In the genomic region with DNA sequence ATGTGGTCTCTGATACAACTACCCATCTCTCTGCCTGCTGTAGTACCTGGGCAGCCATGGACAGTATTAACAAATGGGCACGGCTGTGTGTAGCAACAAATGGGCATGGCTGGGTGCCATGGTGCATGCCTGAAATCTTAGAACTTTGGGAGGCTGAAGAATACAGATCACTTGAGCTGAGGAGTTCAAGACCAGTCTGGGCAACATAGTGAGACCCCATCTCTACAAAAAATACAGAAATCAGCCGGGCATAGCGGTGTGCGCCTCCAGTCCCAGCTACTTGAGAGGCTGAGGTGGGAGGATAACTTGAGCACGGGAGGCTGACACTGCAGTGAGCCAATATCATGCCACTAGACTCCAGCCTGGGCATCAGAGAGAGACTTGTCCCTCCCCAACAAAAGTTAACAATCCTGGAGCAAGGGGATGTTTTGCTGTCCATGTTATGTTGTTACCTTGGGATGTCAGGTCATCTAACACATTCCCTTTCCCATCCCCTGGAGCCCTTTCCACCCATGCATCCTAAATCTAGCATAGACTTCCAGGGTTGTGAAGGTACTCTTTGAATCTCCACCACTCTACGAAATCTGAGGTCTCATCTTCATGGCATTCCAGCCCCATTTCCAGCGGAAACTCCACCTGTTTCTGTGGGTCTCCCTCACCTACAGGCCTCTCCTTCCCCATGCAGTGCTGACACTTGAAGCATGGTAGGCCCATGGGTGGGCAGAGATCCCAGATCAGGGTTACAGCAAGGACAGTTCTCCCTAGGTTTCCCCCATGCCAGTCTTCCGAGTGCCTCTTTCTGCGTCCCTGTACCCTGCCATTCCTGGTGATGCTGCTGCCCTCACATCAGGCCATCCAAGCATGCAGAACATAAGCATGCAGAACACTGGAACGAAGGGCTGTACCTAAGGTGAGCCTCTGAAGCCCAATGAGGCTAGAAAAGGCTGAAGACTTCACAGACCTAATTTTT, we compare ENCODE assay signal across 1 cellular context.
TF ChIP-seq lines count a peak whose summit lies in the region.

No MANE protein-coding gene starts in this region.

TF ChIP-seq in K562, 482 proteins besides CTCF, POLR2A, EP300 and RAD21 (continued from another document and continues in another):
- TF ChIP-seq, protein P1, sequence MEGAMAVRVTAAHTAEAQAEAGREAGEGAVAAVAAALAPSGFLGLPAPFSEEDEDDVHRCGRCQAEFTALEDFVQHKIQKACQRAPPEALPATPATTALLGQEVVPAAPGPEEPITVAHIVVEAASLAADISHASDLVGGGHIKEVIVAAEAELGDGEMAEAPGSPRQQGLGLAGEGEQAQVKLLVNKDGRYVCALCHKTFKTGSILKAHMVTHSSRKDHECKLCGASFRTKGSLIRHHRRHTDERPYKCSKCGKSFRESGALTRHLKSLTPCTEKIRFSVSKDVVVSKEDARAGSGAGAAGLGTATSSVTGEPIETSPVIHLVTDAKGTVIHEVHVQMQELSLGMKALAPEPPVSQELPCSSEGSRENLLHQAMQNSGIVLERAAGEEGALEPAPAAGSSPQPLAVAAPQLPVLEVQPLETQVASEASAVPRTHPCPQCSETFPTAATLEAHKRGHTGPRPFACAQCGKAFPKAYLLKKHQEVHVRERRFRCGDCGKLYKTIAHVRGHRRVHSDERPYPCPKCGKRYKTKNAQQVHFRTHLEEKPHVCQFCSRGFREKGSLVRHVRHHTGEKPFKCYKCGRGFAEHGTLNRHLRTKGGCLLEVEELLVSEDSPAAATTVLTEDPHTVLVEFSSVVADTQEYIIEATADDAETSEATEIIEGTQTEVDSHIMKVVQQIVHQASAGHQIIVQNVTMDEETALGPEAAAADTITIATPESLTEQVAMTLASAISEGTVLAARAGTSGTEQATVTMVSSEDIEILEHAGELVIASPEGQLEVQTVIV (CRISPR knock-in tag; IDR thresholded peaks at IDR 0.05; ENCODE audit: borderline replicate concordance) = 0 out of 2 replicates have a peak, but pooled peaks have one; percentile 30
- TF ChIP-seq ZNF695 (CRISPR knock-in tag; IDR thresholded peaks at IDR 0.05) = peak; percentile 88
- no peak for TF ChIP-seq TFAM (CRISPR knock-in tag; conservative IDR thresholded peaks at IDR 0.05)
- no peak for TF ChIP-seq HDAC6 (IDR thresholded peaks at IDR 0.05; ENCODE audit: low read depth, low read length)
- TF ChIP-seq STAG1 (CRISPR knock-in tag; IDR thresholded peaks at IDR 0.05; ENCODE audit: borderline replicate concordance) = no peak
- TF ChIP-seq LARP7 (IDR thresholded peaks at IDR 0.05) = no peak
- TF ChIP-seq, protein P2, sequence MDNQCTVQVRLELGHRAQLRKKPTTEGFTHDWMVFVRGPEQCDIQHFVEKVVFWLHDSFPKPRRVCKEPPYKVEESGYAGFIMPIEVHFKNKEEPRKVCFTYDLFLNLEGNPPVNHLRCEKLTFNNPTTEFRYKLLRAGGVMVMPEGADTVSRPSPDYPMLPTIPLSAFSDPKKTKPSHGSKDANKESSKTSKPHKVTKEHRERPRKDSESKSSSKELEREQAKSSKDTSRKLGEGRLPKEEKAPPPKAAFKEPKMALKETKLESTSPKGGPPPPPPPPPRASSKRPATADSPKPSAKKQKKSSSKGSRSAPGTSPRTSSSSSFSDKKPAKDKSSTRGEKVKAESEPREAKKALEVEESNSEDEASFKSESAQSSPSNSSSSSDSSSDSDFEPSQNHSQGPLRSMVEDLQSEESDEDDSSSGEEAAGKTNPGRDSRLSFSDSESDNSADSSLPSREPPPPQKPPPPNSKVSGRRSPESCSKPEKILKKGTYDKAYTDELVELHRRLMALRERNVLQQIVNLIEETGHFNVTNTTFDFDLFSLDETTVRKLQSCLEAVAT (IDR thresholded peaks at IDR 0.05) = no peak
- TF ChIP-seq MAFF (IDR thresholded peaks at IDR 0.05; ENCODE audit: low read length) = no peak
- TF ChIP-seq, protein P3, sequence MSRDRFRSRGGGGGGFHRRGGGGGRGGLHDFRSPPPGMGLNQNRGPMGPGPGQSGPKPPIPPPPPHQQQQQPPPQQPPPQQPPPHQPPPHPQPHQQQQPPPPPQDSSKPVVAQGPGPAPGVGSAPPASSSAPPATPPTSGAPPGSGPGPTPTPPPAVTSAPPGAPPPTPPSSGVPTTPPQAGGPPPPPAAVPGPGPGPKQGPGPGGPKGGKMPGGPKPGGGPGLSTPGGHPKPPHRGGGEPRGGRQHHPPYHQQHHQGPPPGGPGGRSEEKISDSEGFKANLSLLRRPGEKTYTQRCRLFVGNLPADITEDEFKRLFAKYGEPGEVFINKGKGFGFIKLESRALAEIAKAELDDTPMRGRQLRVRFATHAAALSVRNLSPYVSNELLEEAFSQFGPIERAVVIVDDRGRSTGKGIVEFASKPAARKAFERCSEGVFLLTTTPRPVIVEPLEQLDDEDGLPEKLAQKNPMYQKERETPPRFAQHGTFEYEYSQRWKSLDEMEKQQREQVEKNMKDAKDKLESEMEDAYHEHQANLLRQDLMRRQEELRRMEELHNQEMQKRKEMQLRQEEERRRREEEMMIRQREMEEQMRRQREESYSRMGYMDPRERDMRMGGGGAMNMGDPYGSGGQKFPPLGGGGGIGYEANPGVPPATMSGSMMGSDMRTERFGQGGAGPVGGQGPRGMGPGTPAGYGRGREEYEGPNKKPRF (IDR thresholded peaks at IDR 0.05; ENCODE audit: low read depth, low read length) = no peak
- TF ChIP-seq ZNF77 (CRISPR knock-in tag; IDR thresholded peaks at IDR 0.05) = no peak
- no peak for TF ChIP-seq C11orf30 (IDR thresholded peaks at IDR 0.05; ENCODE audit: low read depth)
- TF ChIP-seq KAT7 (CRISPR knock-in tag; IDR thresholded peaks at IDR 0.05; ENCODE audit: borderline replicate concordance) = no peak
- TF ChIP-seq HNRNPL (IDR thresholded peaks at IDR 0.05; ENCODE audit: low read depth, low read length) = peak; percentile 55; the same call in 1 of the 2 replicates
- no peak for TF ChIP-seq ETV1 (tag; conservative IDR thresholded peaks at IDR 0.05; ENCODE audit: low read depth)
- TF ChIP-seq, protein P4, sequence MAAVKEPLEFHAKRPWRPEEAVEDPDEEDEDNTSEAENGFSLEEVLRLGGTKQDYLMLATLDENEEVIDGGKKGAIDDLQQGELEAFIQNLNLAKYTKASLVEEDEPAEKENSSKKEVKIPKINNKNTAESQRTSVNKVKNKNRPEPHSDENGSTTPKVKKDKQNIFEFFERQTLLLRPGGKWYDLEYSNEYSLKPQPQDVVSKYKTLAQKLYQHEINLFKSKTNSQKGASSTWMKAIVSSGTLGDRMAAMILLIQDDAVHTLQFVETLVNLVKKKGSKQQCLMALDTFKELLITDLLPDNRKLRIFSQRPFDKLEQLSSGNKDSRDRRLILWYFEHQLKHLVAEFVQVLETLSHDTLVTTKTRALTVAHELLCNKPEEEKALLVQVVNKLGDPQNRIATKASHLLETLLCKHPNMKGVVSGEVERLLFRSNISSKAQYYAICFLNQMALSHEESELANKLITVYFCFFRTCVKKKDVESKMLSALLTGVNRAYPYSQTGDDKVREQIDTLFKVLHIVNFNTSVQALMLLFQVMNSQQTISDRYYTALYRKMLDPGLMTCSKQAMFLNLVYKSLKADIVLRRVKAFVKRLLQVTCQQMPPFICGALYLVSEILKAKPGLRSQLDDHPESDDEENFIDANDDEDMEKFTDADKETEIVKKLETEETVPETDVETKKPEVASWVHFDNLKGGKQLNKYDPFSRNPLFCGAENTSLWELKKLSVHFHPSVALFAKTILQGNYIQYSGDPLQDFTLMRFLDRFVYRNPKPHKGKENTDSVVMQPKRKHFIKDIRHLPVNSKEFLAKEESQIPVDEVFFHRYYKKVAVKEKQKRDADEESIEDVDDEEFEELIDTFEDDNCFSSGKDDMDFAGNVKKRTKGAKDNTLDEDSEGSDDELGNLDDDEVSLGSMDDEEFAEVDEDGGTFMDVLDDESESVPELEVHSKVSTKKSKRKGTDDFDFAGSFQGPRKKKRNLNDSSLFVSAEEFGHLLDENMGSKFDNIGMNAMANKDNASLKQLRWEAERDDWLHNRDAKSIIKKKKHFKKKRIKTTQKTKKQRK (IDR thresholded peaks at IDR 0.05; ENCODE audit: borderline replicate concordance, low read depth, low read length) = no peak
- no peak for TF ChIP-seq TGIF2 (CRISPR knock-in tag; IDR thresholded peaks at IDR 0.05)
- no peak for TF ChIP-seq NCOA6 (IDR thresholded peaks at IDR 0.05)
- TF ChIP-seq, protein P5, sequence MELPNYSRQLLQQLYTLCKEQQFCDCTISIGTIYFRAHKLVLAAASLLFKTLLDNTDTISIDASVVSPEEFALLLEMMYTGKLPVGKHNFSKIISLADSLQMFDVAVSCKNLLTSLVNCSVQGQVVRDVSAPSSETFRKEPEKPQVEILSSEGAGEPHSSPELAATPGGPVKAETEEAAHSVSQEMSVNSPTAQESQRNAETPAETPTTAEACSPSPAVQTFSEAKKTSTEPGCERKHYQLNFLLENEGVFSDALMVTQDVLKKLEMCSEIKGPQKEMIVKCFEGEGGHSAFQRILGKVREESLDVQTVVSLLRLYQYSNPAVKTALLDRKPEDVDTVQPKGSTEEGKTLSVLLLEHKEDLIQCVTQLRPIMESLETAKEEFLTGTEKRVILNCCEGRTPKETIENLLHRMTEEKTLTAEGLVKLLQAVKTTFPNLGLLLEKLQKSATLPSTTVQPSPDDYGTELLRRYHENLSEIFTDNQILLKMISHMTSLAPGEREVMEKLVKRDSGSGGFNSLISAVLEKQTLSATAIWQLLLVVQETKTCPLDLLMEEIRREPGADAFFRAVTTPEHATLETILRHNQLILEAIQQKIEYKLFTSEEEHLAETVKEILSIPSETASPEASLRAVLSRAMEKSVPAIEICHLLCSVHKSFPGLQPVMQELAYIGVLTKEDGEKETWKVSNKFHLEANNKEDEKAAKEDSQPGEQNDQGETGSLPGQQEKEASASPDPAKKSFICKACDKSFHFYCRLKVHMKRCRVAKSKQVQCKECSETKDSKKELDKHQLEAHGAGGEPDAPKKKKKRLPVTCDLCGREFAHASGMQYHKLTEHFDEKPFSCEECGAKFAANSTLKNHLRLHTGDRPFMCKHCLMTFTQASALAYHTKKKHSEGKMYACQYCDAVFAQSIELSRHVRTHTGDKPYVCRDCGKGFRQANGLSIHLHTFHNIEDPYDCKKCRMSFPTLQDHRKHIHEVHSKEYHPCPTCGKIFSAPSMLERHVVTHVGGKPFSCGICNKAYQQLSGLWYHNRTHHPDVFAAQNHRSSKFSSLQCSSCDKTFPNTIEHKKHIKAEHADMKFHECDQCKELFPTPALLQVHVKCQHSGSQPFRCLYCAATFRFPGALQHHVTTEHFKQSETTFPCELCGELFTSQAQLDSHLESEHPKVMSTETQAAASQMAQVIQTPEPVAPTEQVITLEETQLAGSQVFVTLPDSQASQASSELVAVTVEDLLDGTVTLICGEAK (IDR thresholded peaks at IDR 0.05) = no peak
- TF ChIP-seq, protein P5 (CRISPR knock-in tag; IDR thresholded peaks at IDR 0.05) = no peak
- TF ChIP-seq SMAD4 (CRISPR knock-in tag; conservative IDR thresholded peaks at IDR 0.05) = no peak
- TF ChIP-seq NCOA1 (IDR thresholded peaks at IDR 0.05; ENCODE audit: low read depth) = no peak
- TF ChIP-seq DDX20 (tag; IDR thresholded peaks at IDR 0.05; ENCODE audit: low read depth) = no peak
- TF ChIP-seq PML (IDR thresholded peaks at IDR 0.05; ENCODE audit: low read length) = peak; percentile 92
- TF ChIP-seq BACH1 (tag; IDR thresholded peaks at IDR 0.05) = no peak; the same call in 1 of the 2 replicates
- TF ChIP-seq, protein P6, sequence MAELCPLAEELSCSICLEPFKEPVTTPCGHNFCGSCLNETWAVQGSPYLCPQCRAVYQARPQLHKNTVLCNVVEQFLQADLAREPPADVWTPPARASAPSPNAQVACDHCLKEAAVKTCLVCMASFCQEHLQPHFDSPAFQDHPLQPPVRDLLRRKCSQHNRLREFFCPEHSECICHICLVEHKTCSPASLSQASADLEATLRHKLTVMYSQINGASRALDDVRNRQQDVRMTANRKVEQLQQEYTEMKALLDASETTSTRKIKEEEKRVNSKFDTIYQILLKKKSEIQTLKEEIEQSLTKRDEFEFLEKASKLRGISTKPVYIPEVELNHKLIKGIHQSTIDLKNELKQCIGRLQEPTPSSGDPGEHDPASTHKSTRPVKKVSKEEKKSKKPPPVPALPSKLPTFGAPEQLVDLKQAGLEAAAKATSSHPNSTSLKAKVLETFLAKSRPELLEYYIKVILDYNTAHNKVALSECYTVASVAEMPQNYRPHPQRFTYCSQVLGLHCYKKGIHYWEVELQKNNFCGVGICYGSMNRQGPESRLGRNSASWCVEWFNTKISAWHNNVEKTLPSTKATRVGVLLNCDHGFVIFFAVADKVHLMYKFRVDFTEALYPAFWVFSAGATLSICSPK (IDR thresholded peaks at IDR 0.05; ENCODE audit: borderline replicate concordance) = no peak
- TF ChIP-seq, protein P7, sequence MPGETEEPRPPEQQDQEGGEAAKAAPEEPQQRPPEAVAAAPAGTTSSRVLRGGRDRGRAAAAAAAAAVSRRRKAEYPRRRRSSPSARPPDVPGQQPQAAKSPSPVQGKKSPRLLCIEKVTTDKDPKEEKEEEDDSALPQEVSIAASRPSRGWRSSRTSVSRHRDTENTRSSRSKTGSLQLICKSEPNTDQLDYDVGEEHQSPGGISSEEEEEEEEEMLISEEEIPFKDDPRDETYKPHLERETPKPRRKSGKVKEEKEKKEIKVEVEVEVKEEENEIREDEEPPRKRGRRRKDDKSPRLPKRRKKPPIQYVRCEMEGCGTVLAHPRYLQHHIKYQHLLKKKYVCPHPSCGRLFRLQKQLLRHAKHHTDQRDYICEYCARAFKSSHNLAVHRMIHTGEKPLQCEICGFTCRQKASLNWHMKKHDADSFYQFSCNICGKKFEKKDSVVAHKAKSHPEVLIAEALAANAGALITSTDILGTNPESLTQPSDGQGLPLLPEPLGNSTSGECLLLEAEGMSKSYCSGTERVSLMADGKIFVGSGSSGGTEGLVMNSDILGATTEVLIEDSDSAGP (CRISPR knock-in tag; IDR thresholded peaks at IDR 0.05) = no peak
- TF ChIP-seq HNRNPLL (IDR thresholded peaks at IDR 0.05; ENCODE audit: low read depth, low read length, poor library complexity, severe bottlenecking) = no peak
- TF ChIP-seq PHB2 (IDR thresholded peaks at IDR 0.05; ENCODE audit: low read depth) = no peak
- TF ChIP-seq MTF1 (CRISPR knock-in tag; IDR thresholded peaks at IDR 0.05; ENCODE audit: borderline replicate concordance) = no peak
- TF ChIP-seq TAL1 (IDR thresholded peaks at IDR 0.05) = no peak
- TF ChIP-seq MBD2 (IDR thresholded peaks at IDR 0.05; ENCODE audit: borderline replicate concordance, low read depth) = no peak
